In the genomic region with DNA sequence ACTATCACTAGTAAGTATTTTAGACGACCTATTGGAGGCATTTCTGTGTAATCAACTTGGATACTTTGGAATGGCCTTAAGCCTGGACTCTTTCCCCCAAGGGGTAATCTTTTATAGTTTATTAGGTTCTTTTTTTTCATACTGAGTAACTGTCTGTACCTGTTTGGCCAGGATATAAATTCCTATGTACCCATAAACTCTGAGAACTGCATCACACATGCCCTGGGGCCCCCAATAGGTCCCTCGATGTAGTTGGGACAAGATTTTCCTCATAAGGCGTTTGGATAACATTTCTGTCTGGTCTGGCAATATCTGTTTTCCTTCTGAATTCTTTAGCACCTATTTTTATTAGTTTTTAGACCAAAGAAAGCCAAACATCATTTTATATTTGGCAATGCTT, we compare ENCODE assay signal across 24 cellular contexts.
A peak's percentile ranks its signal among the peaks of the same experiment; 100 is the strongest.
DNase-seq lines count a peak whose midpoint lies in the region; ATAC-seq, FAIRE-seq and TF ChIP-seq lines count a peak whose summit lies in the region.
"Had no signal": no experiment of that assay in that cellular context is flagged by ENCODE, and none has a peak within 500 bp of the region (broad histone marks: within the 10 kb centered on the region; RNA-seq: fewer than 3 reads in every experiment).

No MANE protein-coding gene starts in this region.

- peak; percentile 23 for FAIRE-seq in small intestine (lab: Jason Lieb, UNC)
- FAIRE-seq: A549, D721Med, GM12878, H1 had no signal

- H3K4me1 ChIP-seq in mammary epithelial cell (ENCODE audit: insufficient read depth, low read length) (no peaks in the 10 kb centered on the region), breast epithelium (no peaks in the 10 kb centered on the region), small intestine (ENCODE audit: control insufficient read depth in 2 of 2, insufficient read depth in 1 of 2, low read depth in 1 of 2, low read length in 1 of 2) (no peaks in the 10 kb centered on the region)
- H3K4me1 ChIP-seq: A549, BE2C had no signal

- no peak overlapping the region for H3K9ac ChIP-seq in mammary epithelial cell (ENCODE audit: insufficient read depth, low read length)
- H3K9ac ChIP-seq: BLaER1 treated with 17β-estradiol and CSF1 and Interleukin-3, amounts not matched to agents 10 nM and 100 nM; GM23248 had no signal

- ATAC-seq in GM19463 (IDR thresholded peaks at IDR 0.05; ENCODE audit: unreplicated experiment) = no peak
- ATAC-seq: A549, GM12878 had no signal

- CTCF ChIA-PET in mammary epithelial cell (lab: Charles Lee; ENCODE audit: low non-redundant PET) = no interaction called here

- TF ChIP-seq CTCF in mammary epithelial cell (conservative IDR thresholded peaks at IDR 0.05 in 1 of 2, IDR thresholded peaks at IDR 0.05 in 1 of 2; ENCODE audit: extremely low read depth in 1 of 2, insufficient read depth in 1 of 2, low read depth in 1 of 2, low read length in 2 of 2) = no peak
- no peak for TF ChIP-seq CTCF in breast epithelium (IDR thresholded peaks at IDR 0.05)

- H2AFZ ChIP-seq in mammary epithelial cell (ENCODE audit: low read depth, low read length) = no peak overlapping the region
- H2AFZ ChIP-seq: GM23248 had no signal

- H3K4me3 ChIP-seq in mammary epithelial cell (replicated peaks in 1 of 3; ENCODE audit: insufficient read depth in 1 of 3, low read depth in 2 of 3, low read length in 3 of 3) = no peak overlapping the region
- no peak overlapping the region for H3K4me3 ChIP-seq in breast epithelium
- H3K4me3 ChIP-seq in small intestine (ENCODE audit: low read depth in 1 of 2, low read length in 2 of 2) = no peak overlapping the region
- H3K4me3 ChIP-seq: A549; BLaER1 treated with 17β-estradiol and CSF1 and Interleukin-3, amounts not matched to agents 10 nM and 100 nM; GM12878; GM23248 had no signal

- H3K4me2 ChIP-seq in mammary epithelial cell (ENCODE audit: insufficient read depth, low read depth, low read length) = no peak overlapping the region
- H3K4me2 ChIP-seq: A549; BLaER1 treated with 17β-estradiol and CSF1 and Interleukin-3, amounts not matched to agents 10 nM and 100 nM had no signal

- H3K79me2 ChIP-seq in mammary epithelial cell (ENCODE audit: insufficient read depth, low read length) = no peaks in the 10 kb centered on the region

- 0% methylated on average over 3 of the region's 3 CpGs for WGBS in mammary epithelial cell (ENCODE audit: low coverage, missing lambda C conversion rate)
- 37 to 53% (median 48%) methylated on average over 3 of the region's 3 CpGs for WGBS in small intestine, 3 donors

- in situ Hi-C loops in mammary epithelial cell (cut with MboI; ENCODE audit: low sequenced_read_pairs in 2 of 2) = no loop called here

- dilution Hi-C loops in mammary epithelial cell (cut with HindIII; ENCODE audit: low sequenced_read_pairs) = no loop called here

- H3K27ac ChIP-seq in mammary epithelial cell (ENCODE audit: insufficient read depth, low read depth, low read length) = no peak overlapping the region
- no peak overlapping the region for H3K27ac ChIP-seq in breast epithelium
- no peak overlapping the region for H3K27ac ChIP-seq in epithelial cell of prostate
- no peak overlapping the region for H3K27ac ChIP-seq in small intestine (ENCODE audit: low read depth in 1 of 2, low read length in 1 of 2)
- H3K27ac ChIP-seq: A549; BLaER1 treated with 17β-estradiol and CSF1 and Interleukin-3, amounts not matched to agents 10 nM and 100 nM; GM23248 had no signal

- H3K36me3 ChIP-seq in mammary epithelial cell (ENCODE audit: insufficient read depth, low read length) (no peaks in the 10 kb centered on the region), breast epithelium (no peaks in the 10 kb centered on the region), small intestine (ENCODE audit: control insufficient read depth in 2 of 2, insufficient read depth in 2 of 2, low read length in 2 of 2) (no peaks in the 10 kb centered on the region)
- H3K36me3 ChIP-seq: BE2C; BLaER1 treated with 17β-estradiol and CSF1 and Interleukin-3, amounts not matched to agents 10 nM and 100 nM had no signal

- H3K9me3 ChIP-seq in mammary epithelial cell (replicated peaks; ENCODE audit: insufficient read depth, low read length) (no peaks in the 10 kb centered on the region), breast epithelium (peaks cover 0 to 5% of the 10 kb centered on the region in 2 donors), small intestine (ENCODE audit: control insufficient read depth, low read depth) (no peaks in the 10 kb centered on the region)
- H3K9me3 ChIP-seq: A549, BE2C had no signal

- no peaks in the 10 kb centered on the region for H4K20me1 ChIP-seq in mammary epithelial cell (ENCODE audit: insufficient read depth, low read length)
- H4K20me1 ChIP-seq: BLaER1 treated with 17β-estradiol and CSF1 and Interleukin-3, amounts not matched to agents 10 nM and 100 nM had no signal

- BruUV-seq in mammary epithelial cell (replicated peaks; lab: Mats Ljungman, UMichigan) = no TSS peak

- peak; percentile 36 for DNase-seq in mammary epithelial cell
- DNase-seq in breast epithelium (ENCODE audit: low spot score in 2 of 2) = no peak
- DNase-seq in epithelial cell of prostate (ENCODE audit: low read depth, low spot score) = peak; percentile 8
- DNase-seq in small intestine = no peak
- no peak for DNase-seq in NCI-H2227 (lab: John Stamatoyannopoulos, UW; ENCODE audit: unreplicated experiment)
- DNase-seq: 8988T; ACHN; AML-193; BE2C; CD4-positive, alpha-beta T cell; CD8-positive, alpha-beta memory T cell; DMS 273 treated with DMSO at 0.1 percent for 48 hours; DMS79; EL; GDM1; GM23248; H7; HCEC 1CT had no signal

- intact Hi-C loops in mammary epithelial cell (cut with micrococcal nuclease) = no loop called here
- intact Hi-C loops in breast epithelium (cut with DNase I; ENCODE audit: low total_unique reads) = no loop called here

- H3K27me3 ChIP-seq in mammary epithelial cell (ENCODE audit: insufficient read depth, low read length) (no peaks in the 10 kb centered on the region), breast epithelium (no peaks in the 10 kb centered on the region), small intestine (ENCODE audit: control insufficient read depth in 2 of 2, insufficient read depth in 2 of 2, low read length in 2 of 2) (no peaks in the 10 kb centered on the region)
- H3K27me3 ChIP-seq: BE2C; BLaER1 treated with 17β-estradiol and CSF1 and Interleukin-3, amounts not matched to agents 10 nM and 100 nM had no signal

- no peak for TF ChIP-seq POLR2A in breast epithelium (IDR thresholded peaks at IDR 0.05)

Comparison
In these comparisons a context has a peak if more than half of its experiments do, and no peak if none do; other contexts are left out.
1. DNase-seq: peak in mammary epithelial cell (single experiment) and epithelial cell of prostate (single experiment); none in breast epithelium (0 of 2), small intestine (single experiment) and NCI-H2227 (single experiment).